ENCODE assay signal across 10 cellular contexts in the genomic region with DNA sequence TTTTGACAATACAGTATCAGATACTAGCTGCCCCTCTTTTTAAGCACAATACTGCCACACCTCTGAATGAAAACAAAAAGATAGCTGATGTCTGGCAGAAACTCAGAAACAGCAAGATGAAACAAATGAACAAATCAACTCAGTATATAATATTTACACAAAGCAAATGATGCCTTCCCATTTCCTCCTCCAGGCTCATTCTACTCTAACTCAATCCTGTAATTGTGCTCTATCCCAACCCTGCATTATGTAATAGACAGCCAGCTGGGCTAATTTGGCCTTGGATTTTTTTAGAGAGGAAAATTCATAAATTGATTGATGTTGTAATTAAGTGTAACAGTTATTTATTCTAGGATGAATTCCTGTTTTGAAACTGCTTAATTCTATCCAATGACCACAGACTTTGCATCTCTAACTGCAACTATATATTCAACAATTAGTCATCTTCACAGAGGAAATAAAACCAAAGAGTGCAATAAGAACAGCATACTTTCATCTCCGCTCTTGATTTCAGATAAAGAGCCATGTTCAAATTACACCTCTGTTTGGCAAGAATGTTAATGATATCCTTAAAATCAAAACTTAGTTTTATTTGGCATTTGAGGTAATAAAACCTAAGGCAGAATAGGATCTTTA. TPM values are rescaled to one million over a fixed set of nuclear protein-coding genes. Genes with fewer than 3 reads are reported as not detected.
A peak's percentile ranks its signal among the peaks of the same experiment; 100 is the strongest.
DNase-seq lines count a peak whose midpoint lies in the region; ATAC-seq lines count a peak whose summit lies in the region.
"Had no signal": no experiment of that assay in that cellular context is flagged by ENCODE, and none has a peak within 500 bp of the region (broad histone marks: within the 10 kb centered on the region; RNA-seq: fewer than 3 reads in every experiment).

No MANE protein-coding gene starts in this region.

- peak overlapping the region; percentile 62 for H3K4me3 Mint-ChIP-seq in activated naive CD4-positive, alpha-beta T cell treated with anti-CD3 and anti-CD28 coated beads, Interleukin-2, amount 50 U/mL, for 24 hours
- peak overlapping the region; percentile 41 to 65 for H3K4me3 Mint-ChIP-seq in stimulated activated naive CD8-positive, alpha-beta T cell treated with anti-CD3 and anti-CD28 coated beads, Interleukin-15, amount 100 ng/mL, for 72 hours

- H3K9me3 Mint-ChIP-seq in activated naive CD4-positive, alpha-beta T cell treated with anti-CD3 and anti-CD28 coated beads, Interleukin-2, amount 50 U/mL, for 24 hours = no peaks in the 10 kb centered on the region
- no peaks in the 10 kb centered on the region for H3K9me3 Mint-ChIP-seq in stimulated activated naive CD8-positive, alpha-beta T cell treated with anti-CD3 and anti-CD28 coated beads, Interleukin-15, amount 100 ng/mL, for 72 hours

- peak; percentile 61 for ATAC-seq in stimulated activated naive CD8-positive, alpha-beta T cell treated with anti-CD3 and anti-CD28 coated beads, Interleukin-15, amount 100 ng/mL, for 72 hours
- no peak for ATAC-seq in GM21825 (IDR thresholded peaks at IDR 0.05; ENCODE audit: unreplicated experiment)
- ATAC-seq in esophagus mucosa = no peak

- peaks cover 64% of the 10 kb centered on the region for H3K4me1 Mint-ChIP-seq in activated naive CD4-positive, alpha-beta T cell treated with anti-CD3 and anti-CD28 coated beads, Interleukin-2, amount 50 U/mL, for 24 hours
- peaks cover 45% of the 10 kb centered on the region for H3K4me1 Mint-ChIP-seq in stimulated activated naive CD8-positive, alpha-beta T cell treated with anti-CD3 and anti-CD28 coated beads, Interleukin-15, amount 100 ng/mL, for 72 hours

- H3K27me3 Mint-ChIP-seq in activated naive CD4-positive, alpha-beta T cell treated with anti-CD3 and anti-CD28 coated beads, Interleukin-2, amount 50 U/mL, for 24 hours = no peaks in the 10 kb centered on the region
- no peaks in the 10 kb centered on the region for H3K27me3 Mint-ChIP-seq in stimulated activated naive CD8-positive, alpha-beta T cell treated with anti-CD3 and anti-CD28 coated beads, Interleukin-15, amount 100 ng/mL, for 72 hours

- no peak for DNase-seq in activated naive CD4-positive, alpha-beta T cell treated with anti-CD3 and anti-CD28 coated beads, Interleukin-2, amount 50 U/mL, for 16 hours
- DNase-seq in NCI-H2081 treated with DMSO at 0.1 percent for 48 hours (lab: John Stamatoyannopoulos, UW) (peak; percentile 13), dermis blood vessel endothelial cell (peak; percentile 28)
- DNase-seq in stimulated activated naive CD8-positive, alpha-beta T cell treated with anti-CD3 and anti-CD28 coated beads, Interleukin-15, amount 100 ng/mL, for 72 hours = no peak
- DNase-seq in stimulated activated naive CD4-positive, alpha-beta T cell treated with Interleukin-2 at 50 U/mL for 16 hours (lab: John Stamatoyannopoulos, UW) = no peak
- DNase-seq: caudate nucleus, kidney glomerular epithelial cell had no signal

- H3K27ac Mint-ChIP-seq in activated naive CD4-positive, alpha-beta T cell treated with anti-CD3 and anti-CD28 coated beads, Interleukin-2, amount 50 U/mL, for 24 hours = peak overlapping the region; percentile 19
- H3K27ac Mint-ChIP-seq in stimulated activated naive CD8-positive, alpha-beta T cell treated with anti-CD3 and anti-CD28 coated beads, Interleukin-15, amount 100 ng/mL, for 72 hours = peak overlapping the region in 1 of 2 donors; percentile 92

- peaks cover 22% of the 10 kb centered on the region for H3K36me3 Mint-ChIP-seq in activated naive CD4-positive, alpha-beta T cell treated with anti-CD3 and anti-CD28 coated beads, Interleukin-2, amount 50 U/mL, for 24 hours

RNA-seq across cellular contexts. Expression of gene ATG3, which starts 6.1 kb away (rescaled TPM):
- total RNA-seq in dermis blood vessel endothelial cell (84.6 and 103 TPM in 2 replicates), esophagus mucosa (41.0 TPM)

RNA-seq across cellular contexts. Expression of gene SLC35A5, which starts 6.2 kb away (rescaled TPM):
- 33.7 and 56.4 TPM in 2 replicates for total RNA-seq in dermis blood vessel endothelial cell
- 15.9 TPM for total RNA-seq in esophagus mucosa

RNA-seq across cellular contexts. Expression of gene BTLA, which starts 56.4 kb away (rescaled TPM):
- under 0.01 and 0.05 TPM in 2 replicates for total RNA-seq in dermis blood vessel endothelial cell
- total RNA-seq in esophagus mucosa = 0.44 TPM

Comparison
In these comparisons a context has a peak if more than half of its experiments do, and no peak if none do; other contexts are left out.
1. DNase-seq: peak in NCI-H2081 treated with DMSO at 0.1 percent for 48 hours (single experiment) and dermis blood vessel endothelial cell (single experiment); none in activated naive CD4-positive, alpha-beta T cell treated with anti-CD3 and anti-CD28 coated beads, Interleukin-2, amount 50 U/mL, for 16 hours (single experiment), stimulated activated naive CD8-positive, alpha-beta T cell treated with anti-CD3 and anti-CD28 coated beads, Interleukin-15, amount 100 ng/mL, for 72 hours (0 of 2) and stimulated activated naive CD4-positive, alpha-beta T cell treated with Interleukin-2 at 50 U/mL for 16 hours (single experiment).